Comparison of ENCODE assay signal across 9 cellular contexts in the genomic region with DNA sequence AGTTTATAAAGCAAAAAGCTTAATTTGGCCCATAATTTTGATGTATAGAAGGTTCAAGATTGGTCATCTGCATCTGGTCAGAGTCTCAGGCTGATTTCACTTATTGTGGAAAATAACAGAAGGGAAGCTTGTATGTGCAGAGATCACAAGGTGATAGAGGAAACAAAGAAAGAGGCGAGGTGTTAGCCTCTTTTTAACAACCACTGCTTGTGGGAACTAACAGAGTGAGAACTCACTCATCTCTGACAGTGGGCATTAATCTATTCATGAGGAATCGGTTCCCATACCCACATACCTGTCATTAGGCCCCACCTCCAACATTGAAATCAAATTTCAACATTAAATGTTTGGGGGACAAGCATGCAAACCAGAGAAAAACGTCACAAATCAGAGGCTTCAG.
"Had no signal": no experiment of that assay in that cellular context is flagged by ENCODE, and none has a peak within 500 bp of the region (broad histone marks: within the 10 kb centered on the region; RNA-seq: fewer than 3 reads in every experiment).

No MANE protein-coding gene starts in this region.

- H3K9me3 Mint-ChIP-seq: GM23338 had no signal

- H3K4me3 Mint-ChIP-seq: GM23338, HFFc6 had no signal

- H3K4me1 ChIP-seq: HAP-1 had no signal

- ATAC-seq: GM23338, HCT116, K562 had no signal

- H3K4me3 ChIP-seq: GM23338, HAP-1, K562 had no signal

- H3K27ac Mint-ChIP-seq: GM23338, HFFc6 had no signal

- H3K4me2 ChIP-seq: GM23338 had no signal

- DNase-seq: H7, HFFc6, IMR-90, KG1 had no signal

- H3K9me3 ChIP-seq: HAP-1 had no signal

- FAIRE-seq: HTR-8/SVneo, K562 had no signal

- H3K36me3 ChIP-seq: HAP-1 had no signal

- H2AFZ ChIP-seq: GM23338 had no signal
